7 cellular contexts compared by ENCODE assay signal in the genomic region with DNA sequence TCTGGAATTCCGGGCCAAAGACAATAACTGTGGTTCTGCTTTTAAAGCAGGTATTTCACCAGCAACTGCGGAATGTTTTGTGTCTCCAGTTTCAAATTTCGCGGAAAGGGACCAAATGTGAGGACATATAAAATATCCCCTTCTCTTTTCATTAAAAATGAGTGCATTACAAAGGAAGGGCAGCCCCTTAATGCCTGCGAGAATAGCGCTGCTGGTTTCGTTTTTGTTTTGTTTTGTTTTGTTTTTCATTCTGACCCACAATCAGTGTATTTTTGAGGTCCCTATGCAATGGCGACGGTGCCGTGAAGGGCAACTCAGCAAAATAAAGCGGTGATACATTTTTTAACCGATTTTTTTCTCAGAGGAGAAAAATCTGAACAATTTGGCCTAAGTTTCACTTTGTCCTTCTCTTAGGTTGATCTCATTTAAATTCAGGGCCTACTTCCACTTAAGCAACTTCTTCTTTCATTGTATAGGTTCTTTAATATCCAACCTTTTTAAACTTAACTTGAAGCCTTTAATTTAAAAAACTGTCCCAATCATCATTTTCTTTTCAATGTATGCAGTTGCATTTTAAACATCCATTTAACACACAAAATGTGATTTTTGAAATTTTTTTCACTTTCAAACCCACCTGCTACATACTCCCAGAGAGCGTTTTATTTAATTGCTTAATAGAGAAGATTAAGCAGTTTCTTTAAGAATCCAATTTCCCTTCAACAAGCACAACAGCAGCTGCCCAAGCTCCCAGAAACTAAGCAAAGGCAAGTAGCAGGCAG. TPM values are rescaled to one million over a fixed set of nuclear protein-coding genes. Genes with fewer than 3 reads are reported as not detected.
DNase-seq lines count a peak whose midpoint lies in the region; ATAC-seq and TF ChIP-seq lines count a peak whose summit lies in the region.

No MANE protein-coding gene starts in this region.

- peaks cover 0 to 2% (median 0%) of the 10 kb centered on the region in 3 donors for H3K9me3 Mint-ChIP-seq in IgD-negative memory B cell

- ATAC-seq in GM18502 (IDR thresholded peaks at IDR 0.05; ENCODE audit: poor library complexity, unreplicated experiment) = peak; percentile 28
- peak; percentile 26 for ATAC-seq in GM21576 (IDR thresholded peaks at IDR 0.05; ENCODE audit: unreplicated experiment)
- ATAC-seq in left lung = no peak

- intact Hi-C loops in left lung (cut with DNase I) = loop anchor here in 1 of 2 donors (10.0 kb wide), 1 partner anchor 123 kb away; no protein-coding TSS in a partner anchor
- intact Hi-C loops in thyroid gland (cut with DNase I) = loop anchor here (5.0 kb wide), 1 partner anchor 256 kb away; no protein-coding TSS in a partner anchor

- H3K4me3 ChIP-seq in left lung = peak overlapping the region; percentile 80 to 81
- peak overlapping the region; percentile 27 to 95 (median 59) for H3K4me3 ChIP-seq in thyroid gland (replicated peaks in 1 of 3)

- H3K36me3 ChIP-seq in left lung = no peaks in the 10 kb centered on the region
- H3K36me3 ChIP-seq in thyroid gland = no peaks in the 10 kb centered on the region

- TF ChIP-seq POLR2A in thyroid gland (IDR thresholded peaks at IDR 0.05) = peak in 1 of 2 donors; percentile 2

- H3K27ac ChIP-seq in angular gyrus (ENCODE audit: low read depth, low read length) (peak overlapping the region; percentile 77), left lung (peak overlapping the region; percentile 96 to 99), thyroid gland (peak overlapping the region; percentile 97 to 99 (median 98))

- H3K4me1 Mint-ChIP-seq in IgD-negative memory B cell = peaks cover 25 to 29% (median 28%) of the 10 kb centered on the region in 3 donors

- H3K36me3 Mint-ChIP-seq in IgD-negative memory B cell = no peaks in the 10 kb centered on the region

- 8 to 10% methylated on average over 13 of the region's 13 CpGs for WGBS in thyroid gland, 2 donors

- H3K9me3 ChIP-seq in left lung (no peaks in the 10 kb centered on the region), thyroid gland (no peaks in the 10 kb centered on the region)

- no peak for DNase-seq in left lung
- DNase-seq in thyroid gland = no peak
- no peak for DNase-seq in NCI-H446 treated with DMSO at 0.1 percent for 48 hours (lab: John Stamatoyannopoulos, UW)

- no peaks in the 10 kb centered on the region for H3K27me3 Mint-ChIP-seq in IgD-negative memory B cell

- peak overlapping the region; percentile 88 to 97 (median 96) for H3K4me3 Mint-ChIP-seq in IgD-negative memory B cell

- peaks cover 5 to 16% of the 10 kb centered on the region in 2 donors for H3K4me1 ChIP-seq in left lung
- peaks cover 11% of the 10 kb centered on the region in 2 donors for H3K4me1 ChIP-seq in thyroid gland

- no peaks in the 10 kb centered on the region for H3K27me3 ChIP-seq in left lung
- H3K27me3 ChIP-seq in thyroid gland = no peaks in the 10 kb centered on the region

- TF ChIP-seq CTCF in left lung (IDR thresholded peaks at IDR 0.05) (no peak), thyroid gland (IDR thresholded peaks at IDR 0.05) (no peak)

- H3K27ac Mint-ChIP-seq in IgD-negative memory B cell = peak overlapping the region; percentile 99 to 100 (median 99)

RNA-seq across cellular contexts. Expression of a gene that starts 2.9 kb away (rescaled TPM):
- polyA plus RNA-seq in IgD-negative memory B cell = 5.9 TPM
- 10 to 100 TPM; 14.1 to 16.6 TPM for total RNA-seq in left lung
- 10 to 100 TPM; 23.3 to 41.8 (median 26.4) TPM for total RNA-seq in thyroid gland
